In the genomic region with DNA sequence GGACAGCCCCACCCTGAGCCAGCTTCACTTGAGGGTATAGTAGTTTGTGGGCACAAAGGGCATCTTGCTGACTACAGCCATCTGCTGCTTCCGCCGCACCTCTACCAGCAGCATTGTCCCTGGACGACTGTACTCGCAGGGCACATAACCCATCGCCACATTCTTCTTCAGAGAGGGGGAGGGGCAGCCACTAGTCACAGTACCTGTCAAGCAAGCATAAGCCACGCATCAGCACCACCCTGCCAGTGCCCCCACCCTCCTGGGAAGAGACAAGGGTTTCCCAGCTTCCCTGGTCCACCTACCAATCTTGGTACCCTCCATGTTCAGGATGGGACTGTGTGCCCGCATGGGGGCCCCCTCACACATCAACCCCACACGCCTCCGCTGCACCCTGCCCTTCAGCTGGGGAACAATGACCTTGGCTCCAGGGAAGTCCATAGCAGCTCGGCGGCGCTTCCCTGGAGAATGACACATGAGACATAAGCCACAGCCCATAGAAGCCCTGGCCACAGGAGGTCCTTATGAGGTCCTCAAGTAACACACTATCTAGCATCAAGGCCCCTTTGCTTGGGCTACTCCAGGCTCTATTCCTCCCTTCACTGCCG, we compare ENCODE assay signal across 1 cellular context.
TF ChIP-seq lines count a peak whose summit lies in the region.

No MANE protein-coding gene starts in this region.

TF ChIP-seq in SK-N-SH treated with all-trans-retinoic acid at 6 μM for 48 hours, 23 proteins besides CTCF, POLR2A, EP300 and RAD21 (continued from another document):
- TF ChIP-seq BACH2 (CRISPR knock-in tag; IDR thresholded peaks at IDR 0.05; ENCODE audit: borderline replicate concordance), result no peak
- TF ChIP-seq ZFP30 (CRISPR knock-in tag; IDR thresholded peaks at IDR 0.05), result no peak
- TF ChIP-seq, protein P1, sequence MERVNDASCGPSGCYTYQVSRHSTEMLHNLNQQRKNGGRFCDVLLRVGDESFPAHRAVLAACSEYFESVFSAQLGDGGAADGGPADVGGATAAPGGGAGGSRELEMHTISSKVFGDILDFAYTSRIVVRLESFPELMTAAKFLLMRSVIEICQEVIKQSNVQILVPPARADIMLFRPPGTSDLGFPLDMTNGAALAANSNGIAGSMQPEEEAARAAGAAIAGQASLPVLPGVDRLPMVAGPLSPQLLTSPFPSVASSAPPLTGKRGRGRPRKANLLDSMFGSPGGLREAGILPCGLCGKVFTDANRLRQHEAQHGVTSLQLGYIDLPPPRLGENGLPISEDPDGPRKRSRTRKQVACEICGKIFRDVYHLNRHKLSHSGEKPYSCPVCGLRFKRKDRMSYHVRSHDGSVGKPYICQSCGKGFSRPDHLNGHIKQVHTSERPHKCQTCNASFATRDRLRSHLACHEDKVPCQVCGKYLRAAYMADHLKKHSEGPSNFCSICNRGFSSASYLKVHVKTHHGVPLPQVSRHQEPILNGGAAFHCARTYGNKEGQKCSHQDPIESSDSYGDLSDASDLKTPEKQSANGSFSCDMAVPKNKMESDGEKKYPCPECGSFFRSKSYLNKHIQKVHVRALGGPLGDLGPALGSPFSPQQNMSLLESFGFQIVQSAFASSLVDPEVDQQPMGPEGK (CRISPR knock-in tag; IDR thresholded peaks at IDR 0.05; ENCODE audit: borderline replicate concordance), result no peak
- TF ChIP-seq ZNF565 (CRISPR knock-in tag; conservative IDR thresholded peaks at IDR 0.05; ENCODE audit: low read depth), result no peak
- TF ChIP-seq, protein P2, sequence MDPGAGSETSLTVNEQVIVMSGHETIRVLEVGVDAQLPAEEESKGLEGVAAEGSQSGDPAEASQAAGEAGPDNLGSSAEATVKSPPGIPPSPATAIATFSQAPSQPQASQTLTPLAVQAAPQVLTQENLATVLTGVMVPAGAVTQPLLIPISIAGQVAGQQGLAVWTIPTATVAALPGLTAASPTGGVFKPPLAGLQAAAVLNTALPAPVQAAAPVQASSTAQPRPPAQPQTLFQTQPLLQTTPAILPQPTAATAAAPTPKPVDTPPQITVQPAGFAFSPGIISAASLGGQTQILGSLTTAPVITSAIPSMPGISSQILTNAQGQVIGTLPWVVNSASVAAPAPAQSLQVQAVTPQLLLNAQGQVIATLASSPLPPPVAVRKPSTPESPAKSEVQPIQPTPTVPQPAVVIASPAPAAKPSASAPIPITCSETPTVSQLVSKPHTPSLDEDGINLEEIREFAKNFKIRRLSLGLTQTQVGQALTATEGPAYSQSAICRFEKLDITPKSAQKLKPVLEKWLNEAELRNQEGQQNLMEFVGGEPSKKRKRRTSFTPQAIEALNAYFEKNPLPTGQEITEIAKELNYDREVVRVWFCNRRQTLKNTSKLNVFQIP (CRISPR knock-in tag; IDR thresholded peaks at IDR 0.05; ENCODE audit: borderline replicate concordance, low read depth), result no peak
- no peak for TF ChIP-seq ESRRG (CRISPR knock-in tag; IDR thresholded peaks at IDR 0.05)
- TF ChIP-seq PPARA (CRISPR knock-in tag; IDR thresholded peaks at IDR 0.05; ENCODE audit: borderline replicate concordance), result no peak
TF ChIP-seq in SK-N-SH treated with all-trans-retinoic acid at 6 μM for 48 hours: peak in this region for 0.
